Comparison of ENCODE assay signal across 1 cellular context in genomic region chr11:120835601-120836228, GRCh38.
TF ChIP-seq lines count a peak whose summit lies in the region.

No MANE protein-coding gene starts in this region.

TF ChIP-seq in SK-N-SH, 30 proteins besides CTCF, POLR2A, EP300 and RAD21 (continued from another document):
- no peak for TF ChIP-seq ZBTB33 (IDR thresholded peaks at IDR 0.05; ENCODE audit: borderline replicate concordance, low read depth)
- TF ChIP-seq IRF3 (IDR thresholded peaks at IDR 0.05; ENCODE audit: low read depth, low read length): no peak
- no peak for TF ChIP-seq POLR2AphosphoS5 (IDR thresholded peaks at IDR 0.05; ENCODE audit: low read depth, low read length)
- TF ChIP-seq NRF1 (IDR thresholded peaks at IDR 0.05; ENCODE audit: low read depth, low read length): no peak
- TF ChIP-seq RXRA (IDR thresholded peaks at IDR 0.05; ENCODE audit: borderline replicate concordance, low read depth): no peak
- no peak for TF ChIP-seq TAF1 (IDR thresholded peaks at IDR 0.05; ENCODE audit: borderline replicate concordance, low read depth, low read length)
